13 cellular contexts compared by ENCODE assay signal in the genomic region with DNA sequence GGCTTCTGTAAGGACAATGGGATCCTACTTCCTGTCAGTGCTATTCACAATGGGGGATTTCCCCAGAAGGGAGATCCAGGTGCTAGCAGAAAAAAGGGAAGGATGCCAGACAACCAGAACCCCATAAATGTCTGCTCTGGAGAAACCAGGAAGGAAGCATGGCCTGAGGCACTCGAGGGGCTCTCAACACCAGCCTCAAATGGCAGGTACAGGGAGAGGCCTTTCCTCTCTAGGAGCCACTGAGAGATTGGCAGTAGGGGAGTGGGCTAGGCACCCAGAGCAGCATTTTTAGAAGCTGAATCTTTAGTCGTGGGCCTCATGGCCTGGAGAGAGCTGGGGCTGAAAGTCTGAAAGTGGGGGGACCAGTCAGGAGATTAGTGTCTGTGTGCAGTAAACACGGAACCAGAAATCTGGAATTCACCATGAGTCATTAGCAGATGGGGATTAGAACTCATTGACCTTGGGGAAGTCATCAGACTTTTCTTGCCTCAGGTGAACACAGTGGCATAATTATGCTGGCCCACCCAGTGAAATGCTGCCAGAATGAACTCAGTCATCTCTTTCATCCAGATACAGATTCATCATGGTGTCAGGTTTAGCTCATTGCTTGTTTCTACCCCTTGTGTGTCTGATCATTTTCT. TPM values are rescaled to one million over a fixed set of nuclear protein-coding genes. Genes with fewer than 3 reads are reported as not detected.
DNase-seq lines count a peak whose midpoint lies in the region; ATAC-seq and TF ChIP-seq lines count a peak whose summit lies in the region.
"Had no signal": no experiment of that assay in that cellular context is flagged by ENCODE, and none has a peak within 500 bp of the region (broad histone marks: within the 10 kb centered on the region; RNA-seq: fewer than 3 reads in every experiment).

No MANE protein-coding gene starts in this region.

- no peak overlapping the region for H3K4me3 Mint-ChIP-seq in activated CD4-positive, alpha-beta T cell treated with anti-CD3 and anti-CD28 coated beads for 36 hours
- H3K4me3 Mint-ChIP-seq in activated CD4-positive, alpha-beta T cell treated with anti-CD3 and anti-CD28 coated beads, Interleukin-2, amount 10 ng/mL, durations not matched to agents 7 days and 5 days, result no peak overlapping the region
- H3K4me3 Mint-ChIP-seq in activated T-helper 1 cell treated with anti-CD3 and anti-CD28 coated beads, Interleukin-12 subunit alpha, Interleukin-12 subunit beta, Interleukin-2, Interleukin-4 antibody, amounts not matched to agents 30 ng/mL and 10 ng/mL and 1 ng/mL, durations not matched to agents 14 hours and 24 hours and 36 hours, result no peak overlapping the region

- no peak overlapping the region for H2AFZ ChIP-seq in fibroblast of lung (ENCODE audit: low read length)

- H3K27me3 Mint-ChIP-seq in activated CD4-positive, alpha-beta T cell treated with anti-CD3 and anti-CD28 coated beads for 36 hours, result peaks cover 8% of the 10 kb centered on the region
- peaks cover 4% of the 10 kb centered on the region for H3K27me3 Mint-ChIP-seq in activated CD4-positive, alpha-beta T cell treated with anti-CD3 and anti-CD28 coated beads, Interleukin-2, amount 10 ng/mL, durations not matched to agents 7 days and 5 days
- H3K27me3 Mint-ChIP-seq in activated T-helper 1 cell treated with anti-CD3 and anti-CD28 coated beads, Interleukin-12 subunit alpha, Interleukin-12 subunit beta, Interleukin-2, Interleukin-4 antibody, amounts not matched to agents 30 ng/mL and 10 ng/mL and 1 ng/mL, durations not matched to agents 14 hours and 24 hours and 36 hours (ENCODE audit: insufficient read depth), result peaks cover 2% of the 10 kb centered on the region

- H3K9me3 ChIP-seq in fibroblast of lung (ENCODE audit: control insufficient read depth, insufficient read depth, low read depth, low read length), result no peaks in the 10 kb centered on the region
- H3K9me3 ChIP-seq: left ventricle myocardium inferior had no signal

- no peaks in the 10 kb centered on the region for H3K9me3 Mint-ChIP-seq in activated CD4-positive, alpha-beta T cell treated with anti-CD3 and anti-CD28 coated beads for 36 hours (ENCODE audit: low read depth)
- no peaks in the 10 kb centered on the region for H3K9me3 Mint-ChIP-seq in activated CD4-positive, alpha-beta T cell treated with anti-CD3 and anti-CD28 coated beads, Interleukin-2, amount 10 ng/mL, durations not matched to agents 7 days and 5 days
- no peaks in the 10 kb centered on the region for H3K9me3 Mint-ChIP-seq in activated T-helper 1 cell treated with anti-CD3 and anti-CD28 coated beads, Interleukin-12 subunit alpha, Interleukin-12 subunit beta, Interleukin-2, Interleukin-4 antibody, amounts not matched to agents 30 ng/mL and 10 ng/mL and 1 ng/mL, durations not matched to agents 14 hours and 24 hours and 36 hours

- no peaks in the 10 kb centered on the region for H4K20me1 ChIP-seq in fibroblast of lung (ENCODE audit: control insufficient read depth, extremely low read depth, insufficient read depth, low read length)

- peaks cover 5% of the 10 kb centered on the region for H3K79me2 ChIP-seq in fibroblast of lung (ENCODE audit: control insufficient read depth, insufficient read depth, low read length)

- TF ChIP-seq CTCF in fibroblast of lung (conservative IDR thresholded peaks at IDR 0.05 in 1 of 2, IDR thresholded peaks at IDR 0.05 in 1 of 2; ENCODE audit: low read depth in 1 of 2, low read length in 2 of 2), result no peak

- H3K4me2 ChIP-seq in fibroblast of lung (ENCODE audit: extremely low read depth, insufficient read depth, low read length), result peak overlapping the region; percentile 16

- no peak overlapping the region for H3K27ac Mint-ChIP-seq in activated CD4-positive, alpha-beta T cell treated with anti-CD3 and anti-CD28 coated beads for 36 hours
- H3K27ac Mint-ChIP-seq in activated CD4-positive, alpha-beta T cell treated with anti-CD3 and anti-CD28 coated beads, Interleukin-2, amount 10 ng/mL, durations not matched to agents 7 days and 5 days, result no peak overlapping the region
- no peak overlapping the region for H3K27ac Mint-ChIP-seq in activated T-helper 1 cell treated with anti-CD3 and anti-CD28 coated beads, Interleukin-12 subunit alpha, Interleukin-12 subunit beta, Interleukin-2, Interleukin-4 antibody, amounts not matched to agents 30 ng/mL and 10 ng/mL and 1 ng/mL, durations not matched to agents 14 hours and 24 hours and 36 hours

- no peak overlapping the region for H3K4me3 ChIP-seq in fibroblast of lung (replicated peaks in 1 of 4; ENCODE audit: control extremely low read depth in 1 of 4, insufficient read depth in 1 of 4, low read depth in 3 of 4, low read length in 4 of 4)
- H3K4me3 ChIP-seq: left ventricle myocardium inferior had no signal

- peak overlapping the region; percentile 56 for H3K27ac ChIP-seq in fibroblast of lung (ENCODE audit: insufficient read depth, low read length)
- H3K27ac ChIP-seq: HL-60, left ventricle myocardium inferior had no signal

- H3K27me3 ChIP-seq in fibroblast of lung (ENCODE audit: control insufficient read depth, insufficient read depth, low read length), result no peaks in the 10 kb centered on the region

- no peak for DNase-seq in activated CD4-positive, alpha-beta T cell treated with anti-CD3 and anti-CD28 coated beads for 36 hours
- no peak for DNase-seq in activated CD4-positive, alpha-beta T cell treated with anti-CD3 and anti-CD28 coated beads, Interleukin-2, amount 10 ng/mL, durations not matched to agents 7 days and 5 days
- DNase-seq in NCI-H524 (lab: John Stamatoyannopoulos, UW), result peak; percentile 63 to 79
- peak in 1 of 2 donors; percentile 50 for DNase-seq in fibroblast of lung (ENCODE audit: low read depth in 2 of 2)
- DNase-seq in ACHN, result no peak
- DNase-seq in NCI-H1417 (lab: John Stamatoyannopoulos, UW), result no peak
- no peak for DNase-seq in activated T-helper 1 cell treated with anti-CD3 and anti-CD28 coated beads, Interleukin-12 subunit alpha, Interleukin-12 subunit beta, Interleukin-2, Interleukin-4 antibody, amounts not matched to agents 30 ng/mL and 10 ng/mL and 1 ng/mL, durations not matched to agents 14 hours and 24 hours and 36 hours (ENCODE audit: low spot score)
- no peak for DNase-seq in NCI-H446 treated with DMSO at 0.1 percent for 48 hours (lab: John Stamatoyannopoulos, UW)
- DNase-seq: activated CD4-positive, alpha-beta T cell treated with anti-CD3 and anti-CD28 coated beads, Interleukin-2, amount 50 U/mL, for 4 hours; cortex of kidney; left ventricle myocardium inferior; NCI-H510A had no signal

- no peaks in the 10 kb centered on the region for H3K36me3 ChIP-seq in fibroblast of lung (ENCODE audit: control insufficient read depth, insufficient read depth, low read length)
- H3K36me3 ChIP-seq: left ventricle myocardium inferior had no signal

- in situ Hi-C loops in ACHN (cut with HindIII; ENCODE audit: low pct_ligation_motif_present, low pct_unique_long_range_greater_than_20kb, low sequenced_read_pairs), result no loop called here

- peaks cover 3% of the 10 kb centered on the region for H3K4me1 ChIP-seq in fibroblast of lung (ENCODE audit: control insufficient read depth, extremely low read depth, insufficient read depth, low read length)
- H3K4me1 ChIP-seq: left ventricle myocardium inferior had no signal

- intact Hi-C loops in activated CD4-positive, alpha-beta T cell treated with anti-CD3 and anti-CD28 coated beads for 36 hours (cut with DNase I, micrococcal nuclease), result no loop called here
- intact Hi-C loops in activated T-helper 1 cell treated with anti-CD3 and anti-CD28 coated beads, Interleukin-12 subunit alpha, Interleukin-12 subunit beta, Interleukin-2, Interleukin-4 antibody, amounts not matched to agents 30 ng/mL and 10 ng/mL and 1 ng/mL, durations not matched to agents 14 hours and 24 hours and 36 hours (cut with micrococcal nuclease), result no loop called here

- CTCF ChIA-PET in activated CD4-positive, alpha-beta T cell treated with anti-CD3 and anti-CD28 coated beads for 36 hours (lab: Charles Lee), result no interaction called here
- CTCF ChIA-PET in activated CD4-positive, alpha-beta T cell treated with anti-CD3 and anti-CD28 coated beads, Interleukin-2, amount 10 ng/mL, durations not matched to agents 7 days and 5 days (lab: Charles Lee), result no interaction called here

- no peaks in the 10 kb centered on the region for H3K4me1 Mint-ChIP-seq in activated CD4-positive, alpha-beta T cell treated with anti-CD3 and anti-CD28 coated beads for 36 hours
- H3K4me1 Mint-ChIP-seq in activated CD4-positive, alpha-beta T cell treated with anti-CD3 and anti-CD28 coated beads, Interleukin-2, amount 10 ng/mL, durations not matched to agents 7 days and 5 days, result no peaks in the 10 kb centered on the region
- no peaks in the 10 kb centered on the region for H3K4me1 Mint-ChIP-seq in activated T-helper 1 cell treated with anti-CD3 and anti-CD28 coated beads, Interleukin-12 subunit alpha, Interleukin-12 subunit beta, Interleukin-2, Interleukin-4 antibody, amounts not matched to agents 30 ng/mL and 10 ng/mL and 1 ng/mL, durations not matched to agents 14 hours and 24 hours and 36 hours (ENCODE audit: low read depth)

- no peaks in the 10 kb centered on the region for H3K36me3 Mint-ChIP-seq in activated CD4-positive, alpha-beta T cell treated with anti-CD3 and anti-CD28 coated beads for 36 hours (ENCODE audit: low read depth)
- no peaks in the 10 kb centered on the region for H3K36me3 Mint-ChIP-seq in activated CD4-positive, alpha-beta T cell treated with anti-CD3 and anti-CD28 coated beads, Interleukin-2, amount 10 ng/mL, durations not matched to agents 7 days and 5 days (ENCODE audit: low read depth)
- H3K36me3 Mint-ChIP-seq in activated T-helper 1 cell treated with anti-CD3 and anti-CD28 coated beads, Interleukin-12 subunit alpha, Interleukin-12 subunit beta, Interleukin-2, Interleukin-4 antibody, amounts not matched to agents 30 ng/mL and 10 ng/mL and 1 ng/mL, durations not matched to agents 14 hours and 24 hours and 36 hours (ENCODE audit: low read depth), result no peaks in the 10 kb centered on the region

- no peak overlapping the region for H3K9ac ChIP-seq in fibroblast of lung (ENCODE audit: insufficient read depth, low read length)

- peak; percentile 55 for ATAC-seq in activated CD4-positive, alpha-beta T cell treated with anti-CD3 and anti-CD28 coated beads for 36 hours

- POLR2A ChIA-PET in activated CD4-positive, alpha-beta T cell treated with anti-CD3 and anti-CD28 coated beads for 36 hours (lab: Charles Lee), result no interaction called here
- POLR2A ChIA-PET in activated CD4-positive, alpha-beta T cell treated with anti-CD3 and anti-CD28 coated beads, Interleukin-2, amount 10 ng/mL, durations not matched to agents 7 days and 5 days (lab: Charles Lee), result interaction anchor here (0.5 kb wide), 1 partner anchor 689 kb away, joined by 3 read pairs; no protein-coding TSS in a partner anchor

RNA-seq across cellular contexts. Expression of a gene that starts 28.3 kb away (rescaled TPM):
- under 1 TPM; 0.02 to 0.18 TPM for total RNA-seq in activated CD4-positive, alpha-beta T cell treated with anti-CD3 and anti-CD28 coated beads for 36 hours
- not detected for total RNA-seq in activated CD4-positive, alpha-beta T cell treated with anti-CD3 and anti-CD28 coated beads, Interleukin-2, amount 10 ng/mL, durations not matched to agents 7 days and 5 days
- 10.3 and 34.3 TPM in 2 replicates for total RNA-seq in fibroblast of lung
- polyA plus RNA-seq in fibroblast of lung, result 2.3 and 3.5 TPM in 2 replicates
- polyA plus RNA-seq in fibroblast of lung (2012), result 4.7 and 6.7 TPM in 2 replicates
- 4.9 and 11.8 TPM in 2 replicates for polyA minus RNA-seq in fibroblast of lung (ENCODE audit: low replicate concordance)
- total RNA-seq in activated T-helper 1 cell treated with anti-CD3 and anti-CD28 coated beads, Interleukin-12 subunit alpha, Interleukin-12 subunit beta, Interleukin-2, Interleukin-4 antibody, amounts not matched to agents 30 ng/mL and 10 ng/mL and 1 ng/mL, durations not matched to agents 14 hours and 24 hours and 36 hours, result 0.03 and 0.29 TPM in 2 replicates

Comparison
In these comparisons a context has a peak if more than half of its experiments do, and no peak if none do; other contexts are left out.
1. DNase-seq: peak in NCI-H524 (2 of 2); none in activated CD4-positive, alpha-beta T cell treated with anti-CD3 and anti-CD28 coated beads for 36 hours (single experiment), activated CD4-positive, alpha-beta T cell treated with anti-CD3 and anti-CD28 coated beads, Interleukin-2, amount 10 ng/mL, durations not matched to agents 7 days and 5 days (single experiment), ACHN (single experiment), NCI-H1417 (0 of 3), activated T-helper 1 cell treated with anti-CD3 and anti-CD28 coated beads, Interleukin-12 subunit alpha, Interleukin-12 subunit beta, Interleukin-2, Interleukin-4 antibody, amounts not matched to agents 30 ng/mL and 10 ng/mL and 1 ng/mL, durations not matched to agents 14 hours and 24 hours and 36 hours (single experiment) and NCI-H446 treated with DMSO at 0.1 percent for 48 hours (single experiment).